8 cellular contexts compared by ENCODE assay signal in the genomic region with DNA sequence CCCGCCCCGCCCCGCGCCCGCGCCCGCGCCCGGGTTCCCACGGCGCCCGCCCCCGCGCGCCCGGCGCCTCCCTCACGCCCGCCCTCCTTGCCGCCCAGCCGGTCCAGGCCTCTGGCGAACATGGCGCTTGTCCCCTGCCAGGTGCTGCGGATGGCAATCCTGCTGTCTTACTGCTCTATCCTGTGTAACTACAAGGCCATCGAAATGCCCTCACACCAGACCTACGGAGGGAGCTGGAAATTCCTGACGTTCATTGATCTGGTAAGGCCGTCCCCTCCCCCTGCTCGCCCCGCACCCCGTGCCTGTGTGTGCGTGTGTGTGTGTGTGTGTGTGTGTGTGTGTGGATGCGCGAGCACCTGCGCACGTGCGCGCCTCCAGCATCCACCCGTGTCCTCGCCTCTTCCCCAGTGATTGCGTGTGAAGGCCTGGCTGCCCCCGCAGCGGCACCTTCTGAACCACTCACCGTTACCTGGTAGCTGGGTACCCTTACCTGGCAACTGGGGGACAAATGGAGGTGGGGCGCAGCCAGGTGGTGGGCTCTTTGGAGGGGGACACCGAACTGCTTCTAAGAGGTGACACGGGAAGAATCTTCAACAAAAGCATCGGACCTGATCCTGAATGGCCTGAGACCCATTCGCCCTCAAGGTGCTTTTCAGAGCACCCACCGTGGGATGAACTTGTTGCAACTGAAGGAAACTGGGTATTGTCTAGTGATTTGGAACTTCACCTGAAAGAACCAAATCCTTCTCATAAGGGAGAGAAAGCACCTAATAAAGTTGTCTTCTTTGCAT. TPM values are rescaled to one million over a fixed set of nuclear protein-coding genes. Genes with fewer than 3 reads are reported as not detected.
DNase-seq lines count a peak whose midpoint lies in the region; ATAC-seq and TF ChIP-seq lines count a peak whose summit lies in the region.

A gene with protein sequence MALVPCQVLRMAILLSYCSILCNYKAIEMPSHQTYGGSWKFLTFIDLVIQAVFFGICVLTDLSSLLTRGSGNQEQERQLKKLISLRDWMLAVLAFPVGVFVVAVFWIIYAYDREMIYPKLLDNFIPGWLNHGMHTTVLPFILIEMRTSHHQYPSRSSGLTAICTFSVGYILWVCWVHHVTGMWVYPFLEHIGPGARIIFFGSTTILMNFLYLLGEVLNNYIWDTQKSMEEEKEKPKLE (plus strand): TSS at position 84 of the 791 bp plus-strand sequence. CDS start 37 bp downstream, at position 121.

- peak; percentile 2 for DNase-seq in AG04450 (ENCODE audit: low read depth, low spot score)
- no peak for DNase-seq in Panc1 (ENCODE audit: low read depth, low spot score)
- peak; percentile 79 for DNase-seq in activated naive CD4-positive, alpha-beta T cell treated with anti-CD3 and anti-CD28 coated beads, Interleukin-2, amount 10 ng/mL, durations not matched to agents 7 days and 5 days
- DNase-seq in Right ventricle myocardium inferior (ENCODE audit: missing footprints) = no peak
- DNase-seq in progenitor cell of endocrine pancreas (ENCODE audit: low spot score, unreplicated experiment) = peak; percentile 53
- no peak for DNase-seq in upper lobe of right lung

- H3K27ac ChIP-seq in AG04450 (ENCODE audit: low read depth, low read length) (peak within 1 kb of the TSS; percentile 91), Panc1 (ENCODE audit: low read length) (peak within 1 kb of the TSS; percentile 78), upper lobe of right lung (peak within 1 kb of the TSS; percentile 96)

- CTCF ChIA-PET in AG04450 (lab: Charles Lee) = no interaction called here
- CTCF ChIA-PET in Panc1 (lab: Charles Lee) = no interaction called here
- CTCF ChIA-PET in activated naive CD4-positive, alpha-beta T cell treated with anti-CD3 and anti-CD28 coated beads, Interleukin-2, amount 10 ng/mL, durations not matched to agents 7 days and 5 days (lab: Charles Lee) = interaction anchor here (1.4 kb wide), 1 partner anchor 34 kb away, joined by 3 read pairs; no protein-coding TSS in a partner anchor

- in situ Hi-C loops in Panc1 (cut with HindIII; ENCODE audit: low pct_unique_long_range_greater_than_20kb, low sequenced_read_pairs) = no loop called here

- BruUV-seq in Panc1 (replicated peaks; lab: Mats Ljungman, UMichigan) = no TSS peak

- H3K27me3 ChIP-seq in AG04450 (ENCODE audit: control insufficient read depth, insufficient read depth, low read length) = no peaks in the 10 kb centered on the region
- H3K27me3 ChIP-seq in Panc1 (ENCODE audit: control insufficient read depth, insufficient read depth, low read length) = no peaks in the 10 kb centered on the region
- no peaks in the 10 kb centered on the region for H3K27me3 ChIP-seq in upper lobe of right lung

- H3K4me3 ChIP-seq in AG04450 (ENCODE audit: low read depth, low read length) (peak within 1 kb of the TSS; percentile 89), Panc1 (ENCODE audit: low read depth in 2 of 2, low read length in 2 of 2) (peak within 1 kb of the TSS; percentile 80 to 81), upper lobe of right lung (peak within 1 kb of the TSS; percentile 90)

- H3K4me1 ChIP-seq in Panc1 (ENCODE audit: control insufficient read depth, insufficient read depth, low read length) = peaks cover 7% of the 10 kb centered on the region
- no peaks in the 10 kb centered on the region for H3K4me1 ChIP-seq in upper lobe of right lung

- peaks cover 27% of the 10 kb centered on the region for H3K4me1 Mint-ChIP-seq in activated naive CD4-positive, alpha-beta T cell treated with anti-CD3 and anti-CD28 coated beads, Interleukin-2, amount 10 ng/mL, durations not matched to agents 7 days and 5 days
- H3K4me1 Mint-ChIP-seq in progenitor cell of endocrine pancreas (ENCODE audit: low read depth) = peaks cover 27% of the 10 kb centered on the region

- TF ChIP-seq CTCF in AG04450 (IDR thresholded peaks at IDR 0.05; ENCODE audit: low read depth, low read length) (no peak), Panc1 (IDR thresholded peaks at IDR 0.05) (no peak), progenitor cell of endocrine pancreas (IDR thresholded peaks at IDR 0.05; ENCODE audit: unreplicated experiment) (no peak), upper lobe of right lung (IDR thresholded peaks at IDR 0.05) (no peak)

- ATAC-seq in GM19023 (IDR thresholded peaks at IDR 0.05; ENCODE audit: unreplicated experiment) (peak; percentile 68), HG03159 (IDR thresholded peaks at IDR 0.05; ENCODE audit: unreplicated experiment) (peak; percentile 66), Panc1 (peak; percentile 90), Right ventricle myocardium inferior (peak; percentile 21), upper lobe of right lung (peak; percentile 69)

- H3K9me3 ChIP-seq in AG04450 (ENCODE audit: control insufficient read depth, insufficient read depth, low read length) (no peaks in the 10 kb centered on the region), Panc1 (ENCODE audit: control insufficient read depth, insufficient read depth, low read depth, low read length) (no peaks in the 10 kb centered on the region), upper lobe of right lung (no peaks in the 10 kb centered on the region)

- H3K36me3 ChIP-seq in Panc1 (ENCODE audit: control insufficient read depth, insufficient read depth, low read length) (no peaks in the 10 kb centered on the region), upper lobe of right lung (no peaks in the 10 kb centered on the region)

- POLR2A ChIA-PET in AG04450 (lab: Yijun Ruan, JAX) (interaction anchor here (0.6 kb wide), 1 partner anchor 115 kb away, joined by 3 read pairs; no protein-coding TSS in a partner anchor), Panc1 (lab: Charles Lee) (no interaction called here)

- no peaks in the 10 kb centered on the region for H3K9me3 Mint-ChIP-seq in activated naive CD4-positive, alpha-beta T cell treated with anti-CD3 and anti-CD28 coated beads, Interleukin-2, amount 10 ng/mL, durations not matched to agents 7 days and 5 days
- H3K9me3 Mint-ChIP-seq in progenitor cell of endocrine pancreas (ENCODE audit: low read depth) = peaks cover 3% of the 10 kb centered on the region

- intact Hi-C loops in Panc1 (cut with micrococcal nuclease; ENCODE audit: unreplicated experiment) (loop anchor here (10.0 kb wide), 1 partner anchor 364 kb away; no protein-coding TSS in a partner anchor), Right ventricle myocardium inferior (cut with DNase I) (loop anchor here (2.0 to 5.0 kb wide), 3 partner anchors 116 to 211 kb away; a partner anchor contains a TSS), upper lobe of right lung (cut with DNase I) (no loop called here)

- H3K4me3 Mint-ChIP-seq in activated naive CD4-positive, alpha-beta T cell treated with anti-CD3 and anti-CD28 coated beads, Interleukin-2, amount 10 ng/mL, durations not matched to agents 7 days and 5 days = peak within 1 kb of the TSS; percentile 91
- peak within 1 kb of the TSS; percentile 93 for H3K4me3 Mint-ChIP-seq in progenitor cell of endocrine pancreas (ENCODE audit: low read depth)

- H3K27ac Mint-ChIP-seq in activated naive CD4-positive, alpha-beta T cell treated with anti-CD3 and anti-CD28 coated beads, Interleukin-2, amount 10 ng/mL, durations not matched to agents 7 days and 5 days = peak within 1 kb of the TSS; percentile 96
- peak within 1 kb of the TSS; percentile 99 for H3K27ac Mint-ChIP-seq in progenitor cell of endocrine pancreas

- H3K36me3 Mint-ChIP-seq in activated naive CD4-positive, alpha-beta T cell treated with anti-CD3 and anti-CD28 coated beads, Interleukin-2, amount 10 ng/mL, durations not matched to agents 7 days and 5 days = no peaks in the 10 kb centered on the region
- H3K36me3 Mint-ChIP-seq in progenitor cell of endocrine pancreas (ENCODE audit: insufficient read depth) = peaks cover 1% of the 10 kb centered on the region

- peaks cover 8% of the 10 kb centered on the region for H3K27me3 Mint-ChIP-seq in activated naive CD4-positive, alpha-beta T cell treated with anti-CD3 and anti-CD28 coated beads, Interleukin-2, amount 10 ng/mL, durations not matched to agents 7 days and 5 days
- no peaks in the 10 kb centered on the region for H3K27me3 Mint-ChIP-seq in progenitor cell of endocrine pancreas

RNA-seq across cellular contexts. Expression of the gene that starts here (rescaled TPM):
- 53.2 and 65.1 TPM in 2 replicates for polyA plus RNA-seq in AG04450 (2011; rRNA removed)
- polyA minus RNA-seq in AG04450 (2011; rRNA and poly(A)+ RNA removed) = 39.5 and 43.6 TPM in 2 replicates
- total RNA-seq in Panc1 (2021; ENCODE audit: unreplicated experiment) (23.9 TPM), Right ventricle myocardium inferior (71.6 TPM), progenitor cell of endocrine pancreas (39.0 and 40.0 TPM in 2 replicates), upper lobe of right lung (26.8 TPM)
- 29.0 TPM for polyA plus RNA-seq in Panc1 (2012; ENCODE audit: insufficient read length)

Comparison
In these comparisons a context has a peak if more than half of its experiments do, and no peak if none do; other contexts are left out.
1. DNase-seq: peak in AG04450 (single experiment), activated naive CD4-positive, alpha-beta T cell treated with anti-CD3 and anti-CD28 coated beads, Interleukin-2, amount 10 ng/mL, durations not matched to agents 7 days and 5 days (single experiment) and progenitor cell of endocrine pancreas (single experiment); none in Panc1 (single experiment), Right ventricle myocardium inferior (single experiment) and upper lobe of right lung (single experiment).
2. ATAC-seq: peak in every context shown above with its lines; median percentile 90 in Panc1; 69 in upper lobe of right lung; 68 in GM19023; 66 in HG03159; 21 in Right ventricle myocardium inferior.
3. Peak in every context shown above with its lines, with median percentiles within 50 percentile points of each other: H3K27ac ChIP-seq and H3K4me3 ChIP-seq.